1 cellular context compared by ENCODE assay signal in genomic region chr12:1795785-1796514, GRCh38.
TF ChIP-seq lines count a peak whose summit lies in the region.

No MANE protein-coding gene starts in this region.

TF ChIP-seq in K562, 482 proteins besides CTCF, POLR2A, EP300 and RAD21 (continued from another document and continues in another):
- TF ChIP-seq, protein P1, sequence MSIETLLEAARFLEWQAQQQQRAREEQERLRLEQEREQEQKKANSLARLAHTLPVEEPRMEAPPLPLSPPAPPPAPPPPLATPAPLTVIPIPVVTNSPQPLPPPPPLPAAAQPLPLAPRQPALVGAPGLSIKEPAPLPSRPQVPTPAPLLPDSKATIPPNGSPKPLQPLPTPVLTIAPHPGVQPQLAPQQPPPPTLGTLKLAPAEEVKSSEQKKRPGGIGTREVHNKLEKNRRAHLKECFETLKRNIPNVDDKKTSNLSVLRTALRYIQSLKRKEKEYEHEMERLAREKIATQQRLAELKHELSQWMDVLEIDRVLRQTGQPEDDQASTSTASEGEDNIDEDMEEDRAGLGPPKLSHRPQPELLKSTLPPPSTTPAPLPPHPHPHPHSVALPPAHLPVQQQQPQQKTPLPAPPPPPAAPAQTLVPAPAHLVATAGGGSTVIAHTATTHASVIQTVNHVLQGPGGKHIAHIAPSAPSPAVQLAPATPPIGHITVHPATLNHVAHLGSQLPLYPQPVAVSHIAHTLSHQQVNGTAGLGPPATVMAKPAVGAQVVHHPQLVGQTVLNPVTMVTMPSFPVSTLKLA (conservative IDR thresholded peaks at IDR 0.05): peak in 1 of 2 experiments; percentile 33; a peak in 1 of 4 replicates
- TF ChIP-seq, protein P2, sequence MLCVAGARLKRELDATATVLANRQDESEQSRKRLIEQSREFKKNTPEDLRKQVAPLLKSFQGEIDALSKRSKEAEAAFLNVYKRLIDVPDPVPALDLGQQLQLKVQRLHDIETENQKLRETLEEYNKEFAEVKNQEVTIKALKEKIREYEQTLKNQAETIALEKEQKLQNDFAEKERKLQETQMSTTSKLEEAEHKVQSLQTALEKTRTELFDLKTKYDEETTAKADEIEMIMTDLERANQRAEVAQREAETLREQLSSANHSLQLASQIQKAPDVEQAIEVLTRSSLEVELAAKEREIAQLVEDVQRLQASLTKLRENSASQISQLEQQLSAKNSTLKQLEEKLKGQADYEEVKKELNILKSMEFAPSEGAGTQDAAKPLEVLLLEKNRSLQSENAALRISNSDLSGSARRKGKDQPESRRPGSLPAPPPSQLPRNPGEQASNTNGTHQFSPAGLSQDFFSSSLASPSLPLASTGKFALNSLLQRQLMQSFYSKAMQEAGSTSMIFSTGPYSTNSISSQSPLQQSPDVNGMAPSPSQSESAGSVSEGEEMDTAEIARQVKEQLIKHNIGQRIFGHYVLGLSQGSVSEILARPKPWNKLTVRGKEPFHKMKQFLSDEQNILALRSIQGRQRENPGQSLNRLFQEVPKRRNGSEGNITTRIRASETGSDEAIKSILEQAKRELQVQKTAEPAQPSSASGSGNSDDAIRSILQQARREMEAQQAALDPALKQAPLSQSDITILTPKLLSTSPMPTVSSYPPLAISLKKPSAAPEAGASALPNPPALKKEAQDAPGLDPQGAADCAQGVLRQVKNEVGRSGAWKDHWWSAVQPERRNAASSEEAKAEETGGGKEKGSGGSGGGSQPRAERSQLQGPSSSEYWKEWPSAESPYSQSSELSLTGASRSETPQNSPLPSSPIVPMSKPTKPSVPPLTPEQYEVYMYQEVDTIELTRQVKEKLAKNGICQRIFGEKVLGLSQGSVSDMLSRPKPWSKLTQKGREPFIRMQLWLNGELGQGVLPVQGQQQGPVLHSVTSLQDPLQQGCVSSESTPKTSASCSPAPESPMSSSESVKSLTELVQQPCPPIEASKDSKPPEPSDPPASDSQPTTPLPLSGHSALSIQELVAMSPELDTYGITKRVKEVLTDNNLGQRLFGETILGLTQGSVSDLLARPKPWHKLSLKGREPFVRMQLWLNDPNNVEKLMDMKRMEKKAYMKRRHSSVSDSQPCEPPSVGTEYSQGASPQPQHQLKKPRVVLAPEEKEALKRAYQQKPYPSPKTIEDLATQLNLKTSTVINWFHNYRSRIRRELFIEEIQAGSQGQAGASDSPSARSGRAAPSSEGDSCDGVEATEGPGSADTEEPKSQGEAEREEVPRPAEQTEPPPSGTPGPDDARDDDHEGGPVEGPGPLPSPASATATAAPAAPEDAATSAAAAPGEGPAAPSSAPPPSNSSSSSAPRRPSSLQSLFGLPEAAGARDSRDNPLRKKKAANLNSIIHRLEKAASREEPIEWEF (CRISPR knock-in tag; IDR thresholded peaks at IDR 0.05): no peak
- TF ChIP-seq KLF16 (IDR thresholded peaks at IDR 0.05) (no peak), CXXC5 (CRISPR knock-in tag; IDR thresholded peaks at IDR 0.05) (peak; percentile 72), KLF1 (tag; IDR thresholded peaks at IDR 0.05) (peak; percentile 65; the same call in 1 of the 2 replicates), NCOA4 (IDR thresholded peaks at IDR 0.05; ENCODE audit: partially characterized antibody) (no peak), CTCFL (IDR thresholded peaks at IDR 0.05; ENCODE audit: borderline replicate concordance, insufficient read depth, low read depth, low read length, poor library complexity, severe bottlenecking) (peak; percentile 52), CTBP1 (IDR thresholded peaks at IDR 0.05; ENCODE audit: borderline replicate concordance) (peak; percentile 67; the same call in 1 of the 2 replicates), RBFOX2 (IDR thresholded peaks at IDR 0.05; ENCODE audit: low read depth, low read length) (peak; percentile 51; the same call in 1 of the 2 replicates), MYC (IDR thresholded peaks at IDR 0.05; ENCODE audit: low read depth, low read length) (peak; percentile 32; the same call in 1 of the 2 replicates), MYC (CRISPR knock-in tag; IDR thresholded peaks at IDR 0.05; ENCODE audit: borderline replicate concordance, low read depth) (no peak), SP2 (IDR thresholded peaks at IDR 0.05; ENCODE audit: extremely low read depth, low read depth, low read length, poor library complexity, severe bottlenecking) (peak; percentile 34), KLF13 (tag; IDR thresholded peaks at IDR 0.05; ENCODE audit: borderline replicate concordance, low read depth) (peak; percentile 80; the same call in 1 of the 2 replicates), ZBED1 (IDR thresholded peaks at IDR 0.05) (0 out of 2 replicates have a peak, but pooled peaks have one; percentile 38), ZNF445 (CRISPR knock-in tag; IDR thresholded peaks at IDR 0.05; ENCODE audit: low read depth) (no peak), KDM1A (IDR thresholded peaks at IDR 0.05) (peak in 1 of 2 experiments; percentile 74; a peak in 2 of 4 replicates), NONO (IDR thresholded peaks at IDR 0.05; ENCODE audit: low read depth in 2 of 2, low read length in 1 of 2) (peak in 1 of 2 experiments; percentile 71; a peak in 1 of 4 replicates), MTA3 (IDR thresholded peaks at IDR 0.05; ENCODE audit: borderline replicate concordance) (0 out of 2 replicates have a peak, but pooled peaks have one; percentile 44), PHF8 (IDR thresholded peaks at IDR 0.05; ENCODE audit: borderline replicate concordance, low read length) (peak; percentile 14; the same call in 1 of the 2 replicates), SMC3 (conservative IDR thresholded peaks at IDR 0.05; ENCODE audit: insufficient read depth, low read depth, low read length) (peak; percentile 98), SMAD1 (IDR thresholded peaks at IDR 0.05; ENCODE audit: low read depth, low read length, partially characterized antibody) (no peak), ATF7 (IDR thresholded peaks at IDR 0.05) (0 out of 2 replicates have a peak, but pooled peaks have one; percentile 35), TOE1 (IDR thresholded peaks at IDR 0.05; ENCODE audit: borderline replicate concordance) (no peak), TOE1 (CRISPR knock-in tag; IDR thresholded peaks at IDR 0.05; ENCODE audit: borderline replicate concordance, low read depth) (no peak), SMAD4 (CRISPR knock-in tag; conservative IDR thresholded peaks at IDR 0.05) (0 out of 2 replicates have a peak, but pooled peaks have one; percentile 31), L3MBTL2 (IDR thresholded peaks at IDR 0.05) (0 out of 2 replicates have a peak, but pooled peaks have one; percentile 53), RB1 (IDR thresholded peaks at IDR 0.05; ENCODE audit: low read depth) (peak; percentile 96), ZNF143 (CRISPR knock-in tag; IDR thresholded peaks at IDR 0.05) (peak; percentile 73), XRCC5 (IDR thresholded peaks at IDR 0.05; ENCODE audit: low read depth, low read length) (0 out of 2 replicates have a peak, but pooled peaks have one; percentile 27), HCFC1 (IDR thresholded peaks at IDR 0.05; ENCODE audit: low read depth, low read length) (peak; percentile 47), ZNF764 (CRISPR knock-in tag; IDR thresholded peaks at IDR 0.05; ENCODE audit: low read depth) (no peak), ZNF184 (CRISPR knock-in tag; IDR thresholded peaks at IDR 0.05) (no peak), PRPF4 (IDR thresholded peaks at IDR 0.05; ENCODE audit: insufficient read depth, low read depth, low read length, poor library complexity, severe bottlenecking) (no peak), TAF9B (IDR thresholded peaks at IDR 0.05; ENCODE audit: partially characterized antibody) (no peak), HMG20B (CRISPR knock-in tag; IDR thresholded peaks at IDR 0.05) (no peak), SAFB (IDR thresholded peaks at IDR 0.05; ENCODE audit: borderline replicate concordance, low read depth, low read length) (0 out of 2 replicates have a peak, but pooled peaks have one; percentile 31), YY1 (IDR thresholded peaks at IDR 0.05; ENCODE audit: borderline replicate concordance in 1 of 3, control insufficient read depth in 1 of 3, extremely low read depth in 1 of 3, insufficient read depth in 3 of 3, insufficient read length in 1 of 3, insufficient replicate concordance in 2 of 3, low read depth in 1 of 3, low read length in 2 of 3) (peak in 2 of 3 experiments; percentile 36 to 69), MAZ (CRISPR knock-in tag; conservative IDR thresholded peaks at IDR 0.05 in 1 of 2, IDR thresholded peaks at IDR 0.05 in 1 of 2) (peak; percentile 56 to 71), CREM (IDR thresholded peaks at IDR 0.05; ENCODE audit: low read depth) (0 out of 2 replicates have a peak, but pooled peaks have one; percentile 10), HDAC6 (IDR thresholded peaks at IDR 0.05; ENCODE audit: low read depth, low read length) (no peak), ETV5 (CRISPR knock-in tag; IDR thresholded peaks at IDR 0.05; ENCODE audit: low read depth) (0 out of 2 replicates have a peak, but pooled peaks have one; percentile 41)
- TF ChIP-seq, protein P3, sequence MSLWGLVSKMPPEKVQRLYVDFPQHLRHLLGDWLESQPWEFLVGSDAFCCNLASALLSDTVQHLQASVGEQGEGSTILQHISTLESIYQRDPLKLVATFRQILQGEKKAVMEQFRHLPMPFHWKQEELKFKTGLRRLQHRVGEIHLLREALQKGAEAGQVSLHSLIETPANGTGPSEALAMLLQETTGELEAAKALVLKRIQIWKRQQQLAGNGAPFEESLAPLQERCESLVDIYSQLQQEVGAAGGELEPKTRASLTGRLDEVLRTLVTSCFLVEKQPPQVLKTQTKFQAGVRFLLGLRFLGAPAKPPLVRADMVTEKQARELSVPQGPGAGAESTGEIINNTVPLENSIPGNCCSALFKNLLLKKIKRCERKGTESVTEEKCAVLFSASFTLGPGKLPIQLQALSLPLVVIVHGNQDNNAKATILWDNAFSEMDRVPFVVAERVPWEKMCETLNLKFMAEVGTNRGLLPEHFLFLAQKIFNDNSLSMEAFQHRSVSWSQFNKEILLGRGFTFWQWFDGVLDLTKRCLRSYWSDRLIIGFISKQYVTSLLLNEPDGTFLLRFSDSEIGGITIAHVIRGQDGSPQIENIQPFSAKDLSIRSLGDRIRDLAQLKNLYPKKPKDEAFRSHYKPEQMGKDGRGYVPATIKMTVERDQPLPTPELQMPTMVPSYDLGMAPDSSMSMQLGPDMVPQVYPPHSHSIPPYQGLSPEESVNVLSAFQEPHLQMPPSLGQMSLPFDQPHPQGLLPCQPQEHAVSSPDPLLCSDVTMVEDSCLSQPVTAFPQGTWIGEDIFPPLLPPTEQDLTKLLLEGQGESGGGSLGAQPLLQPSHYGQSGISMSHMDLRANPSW (CRISPR knock-in tag; IDR thresholded peaks at IDR 0.05): no peak
- TF ChIP-seq, protein P4, sequence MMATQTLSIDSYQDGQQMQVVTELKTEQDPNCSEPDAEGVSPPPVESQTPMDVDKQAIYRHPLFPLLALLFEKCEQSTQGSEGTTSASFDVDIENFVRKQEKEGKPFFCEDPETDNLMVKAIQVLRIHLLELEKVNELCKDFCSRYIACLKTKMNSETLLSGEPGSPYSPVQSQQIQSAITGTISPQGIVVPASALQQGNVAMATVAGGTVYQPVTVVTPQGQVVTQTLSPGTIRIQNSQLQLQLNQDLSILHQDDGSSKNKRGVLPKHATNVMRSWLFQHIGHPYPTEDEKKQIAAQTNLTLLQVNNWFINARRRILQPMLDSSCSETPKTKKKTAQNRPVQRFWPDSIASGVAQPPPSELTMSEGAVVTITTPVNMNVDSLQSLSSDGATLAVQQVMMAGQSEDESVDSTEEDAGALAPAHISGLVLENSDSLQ (IDR thresholded peaks at IDR 0.05): peak; percentile 38; the same call in 1 of the 2 replicates
- TF ChIP-seq, protein P5, sequence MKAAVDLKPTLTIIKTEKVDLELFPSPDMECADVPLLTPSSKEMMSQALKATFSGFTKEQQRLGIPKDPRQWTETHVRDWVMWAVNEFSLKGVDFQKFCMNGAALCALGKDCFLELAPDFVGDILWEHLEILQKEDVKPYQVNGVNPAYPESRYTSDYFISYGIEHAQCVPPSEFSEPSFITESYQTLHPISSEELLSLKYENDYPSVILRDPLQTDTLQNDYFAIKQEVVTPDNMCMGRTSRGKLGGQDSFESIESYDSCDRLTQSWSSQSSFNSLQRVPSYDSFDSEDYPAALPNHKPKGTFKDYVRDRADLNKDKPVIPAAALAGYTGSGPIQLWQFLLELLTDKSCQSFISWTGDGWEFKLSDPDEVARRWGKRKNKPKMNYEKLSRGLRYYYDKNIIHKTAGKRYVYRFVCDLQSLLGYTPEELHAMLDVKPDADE (conservative IDR thresholded peaks at IDR 0.05; ENCODE audit: control insufficient read depth, low read depth, low read length): no peak
- TF ChIP-seq, protein P6, sequence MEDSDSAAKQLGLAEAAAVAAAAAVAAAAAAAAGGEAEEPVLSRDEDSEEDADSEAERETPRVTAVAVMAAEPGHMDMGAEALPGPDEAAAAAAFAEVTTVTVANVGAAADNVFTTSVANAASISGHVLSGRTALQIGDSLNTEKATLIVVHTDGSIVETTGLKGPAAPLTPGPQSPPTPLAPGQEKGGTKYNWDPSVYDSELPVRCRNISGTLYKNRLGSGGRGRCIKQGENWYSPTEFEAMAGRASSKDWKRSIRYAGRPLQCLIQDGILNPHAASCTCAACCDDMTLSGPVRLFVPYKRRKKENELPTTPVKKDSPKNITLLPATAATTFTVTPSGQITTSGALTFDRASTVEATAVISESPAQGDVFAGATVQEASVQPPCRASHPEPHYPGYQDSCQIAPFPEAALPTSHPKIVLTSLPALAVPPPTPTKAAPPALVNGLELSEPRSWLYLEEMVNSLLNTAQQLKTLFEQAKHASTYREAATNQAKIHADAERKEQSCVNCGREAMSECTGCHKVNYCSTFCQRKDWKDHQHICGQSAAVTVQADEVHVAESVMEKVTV (CRISPR knock-in tag; IDR thresholded peaks at IDR 0.05): peak; percentile 94
- TF ChIP-seq, protein P7, sequence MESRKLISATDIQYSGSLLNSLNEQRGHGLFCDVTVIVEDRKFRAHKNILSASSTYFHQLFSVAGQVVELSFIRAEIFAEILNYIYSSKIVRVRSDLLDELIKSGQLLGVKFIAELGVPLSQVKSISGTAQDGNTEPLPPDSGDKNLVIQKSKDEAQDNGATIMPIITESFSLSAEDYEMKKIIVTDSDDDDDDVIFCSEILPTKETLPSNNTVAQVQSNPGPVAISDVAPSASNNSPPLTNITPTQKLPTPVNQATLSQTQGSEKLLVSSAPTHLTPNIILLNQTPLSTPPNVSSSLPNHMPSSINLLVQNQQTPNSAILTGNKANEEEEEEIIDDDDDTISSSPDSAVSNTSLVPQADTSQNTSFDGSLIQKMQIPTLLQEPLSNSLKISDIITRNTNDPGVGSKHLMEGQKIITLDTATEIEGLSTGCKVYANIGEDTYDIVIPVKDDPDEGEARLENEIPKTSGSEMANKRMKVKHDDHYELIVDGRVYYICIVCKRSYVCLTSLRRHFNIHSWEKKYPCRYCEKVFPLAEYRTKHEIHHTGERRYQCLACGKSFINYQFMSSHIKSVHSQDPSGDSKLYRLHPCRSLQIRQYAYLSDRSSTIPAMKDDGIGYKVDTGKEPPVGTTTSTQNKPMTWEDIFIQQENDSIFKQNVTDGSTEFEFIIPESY (CRISPR knock-in tag; IDR thresholded peaks at IDR 0.05): 0 out of 2 replicates have a peak, but pooled peaks have one; percentile 41
